ENCODE assay signal across 18 cellular contexts in genomic region chr2:146124741-146125140, GRCh38.
DNase-seq lines count a peak whose midpoint lies in the region; ATAC-seq and TF ChIP-seq lines count a peak whose summit lies in the region.
"Had no signal": no experiment of that assay in that cellular context is flagged by ENCODE, and none has a peak within 500 bp of the region (broad histone marks: within the 10 kb centered on the region; RNA-seq: fewer than 3 reads in every experiment).

No MANE protein-coding gene starts in this region.

- ATAC-seq in HG02678 (IDR thresholded peaks at IDR 0.05; ENCODE audit: unreplicated experiment) = no peak
- no peak for ATAC-seq in HG03175 (IDR thresholded peaks at IDR 0.05; ENCODE audit: unreplicated experiment)
- ATAC-seq: body of pancreas; left colon; Right ventricle myocardium inferior; stimulated activated memory B cell treated with anti-CD40 and anti-IgM and Interleukin-4, amounts not matched to agents 10 μg/mL and 1 μg/mL and 100 μg/mL, for 72 hours had no signal

- in situ Hi-C loops in mammary epithelial cell (cut with MboI; ENCODE audit: low sequenced_read_pairs in 2 of 2) = no loop called here

- TF ChIP-seq POLR2A in sigmoid colon (IDR thresholded peaks at IDR 0.05) = no peak

- DNase-seq in ELR (ENCODE audit: low read depth) = peak; percentile 62
- DNase-seq in NCI-H82 treated with DMSO at 0.1 percent for 48 hours (lab: John Stamatoyannopoulos, UW; ENCODE audit: unreplicated experiment) = peak; percentile 33
- DNase-seq in mammary epithelial cell = peak; percentile 21
- DNase-seq in mesenchymal stem cell = peak; percentile 16
- DNase-seq in sigmoid colon = no peak
- no peak for DNase-seq in DMS153 (lab: John Stamatoyannopoulos, UW)
- DNase-seq: activated CD4-positive, alpha-beta T cell treated with anti-CD3 and anti-CD28 coated beads, Interleukin-2, amount 50 U/mL, for 48 hours; body of pancreas; DND-41; effector CD8-positive, alpha-beta T cell; glutamatergic neuron; left colon; NCI-H510A treated with DMSO at 0.1 percent for 48 hours had no signal

- H3K9me3 ChIP-seq in mammary epithelial cell (replicated peaks; ENCODE audit: insufficient read depth, low read length) (no peaks in the 10 kb centered on the region), mesenchymal stem cell (ENCODE audit: control insufficient read depth, low read length) (no peaks in the 10 kb centered on the region), sigmoid colon (no peaks in the 10 kb centered on the region)
- H3K9me3 ChIP-seq: BLaER1 treated with 17β-estradiol and CSF1 and Interleukin-3, amounts not matched to agents 10 nM and 100 nM; body of pancreas had no signal

- no peaks in the 10 kb centered on the region for H3K4me1 ChIP-seq in mammary epithelial cell (ENCODE audit: insufficient read depth, low read length)
- H3K4me1 ChIP-seq in mesenchymal stem cell (ENCODE audit: control insufficient read depth, insufficient read depth, low read depth, low read length) = no peaks in the 10 kb centered on the region
- no peaks in the 10 kb centered on the region for H3K4me1 ChIP-seq in sigmoid colon
- H3K4me1 ChIP-seq: body of pancreas had no signal

- CTCF ChIA-PET in mammary epithelial cell (lab: Charles Lee; ENCODE audit: low non-redundant PET) = interaction anchor here (0.6 kb wide), 1 partner anchor 9 kb away, joined by 3 read pairs; no protein-coding TSS in a partner anchor

- WGBS in mammary epithelial cell (ENCODE audit: low coverage, missing lambda C conversion rate) = 17% methylated on average over 2 of the region's 2 CpGs
- no CpG with 5 or more reads among the region's 2 CpGs for WGBS in mesenchymal stem cell
- WGBS in sigmoid colon, 2 donors = 63 to 69% methylated on average over 2 of the region's 2 CpGs

- H2AFZ ChIP-seq in mammary epithelial cell (ENCODE audit: low read depth, low read length) (no peak overlapping the region), mesenchymal stem cell (ENCODE audit: low read depth, low read length) (no peak overlapping the region)

- no peak overlapping the region for H2BK120ac ChIP-seq in mesenchymal stem cell (ENCODE audit: low read depth, low read length)

- H3K27me3 ChIP-seq in mammary epithelial cell (ENCODE audit: insufficient read depth, low read length) (no peaks in the 10 kb centered on the region), mesenchymal stem cell (ENCODE audit: control insufficient read depth in 1 of 2, insufficient read depth in 1 of 2, low read length in 2 of 2) (no peaks in the 10 kb centered on the region), sigmoid colon (no peaks in the 10 kb centered on the region)
- H3K27me3 ChIP-seq: BLaER1 treated with 17β-estradiol and CSF1 and Interleukin-3, amounts not matched to agents 10 nM and 100 nM; body of pancreas had no signal

- H2BK5ac ChIP-seq in mesenchymal stem cell (ENCODE audit: low read depth, low read length, poor library complexity, severe bottlenecking) = no peak overlapping the region

- H3K27ac ChIP-seq in mammary epithelial cell (ENCODE audit: insufficient read depth, low read depth, low read length) (no peak overlapping the region), mesenchymal stem cell (ENCODE audit: low read length, poor library complexity, severe bottlenecking) (no peak overlapping the region), sigmoid colon (no peak overlapping the region)
- H3K27ac ChIP-seq: body of pancreas had no signal

- no peak overlapping the region for H3K23ac ChIP-seq in mesenchymal stem cell (ENCODE audit: low read length in 2 of 2)

- H3K18ac ChIP-seq in mesenchymal stem cell (ENCODE audit: low read depth in 1 of 2, low read length in 2 of 2) = no peak overlapping the region

- intact Hi-C loops in mammary epithelial cell (cut with micrococcal nuclease) (no loop called here), sigmoid colon (cut with DNase I) (no loop called here)

- no peak overlapping the region for H2BK15ac ChIP-seq in mesenchymal stem cell (ENCODE audit: low read depth, poor library complexity, severe bottlenecking)

- no peak overlapping the region for H3K9ac ChIP-seq in mammary epithelial cell (ENCODE audit: insufficient read depth, low read length)
- H3K9ac ChIP-seq in mesenchymal stem cell (ENCODE audit: low read length) = no peak overlapping the region
- H3K9ac ChIP-seq: BLaER1 treated with 17β-estradiol and CSF1 and Interleukin-3, amounts not matched to agents 10 nM and 100 nM had no signal

- no peak overlapping the region for H3K4ac ChIP-seq in mesenchymal stem cell (ENCODE audit: low read depth in 1 of 2, low read length in 2 of 2)

- H4K20me1 ChIP-seq in mammary epithelial cell (ENCODE audit: insufficient read depth, low read length) = no peaks in the 10 kb centered on the region
- H4K20me1 ChIP-seq: BLaER1 treated with 17β-estradiol and CSF1 and Interleukin-3, amounts not matched to agents 10 nM and 100 nM had no signal

- dilution Hi-C loops in mammary epithelial cell (cut with HindIII; ENCODE audit: low sequenced_read_pairs) = no loop called here

- no peak overlapping the region for H4K91ac ChIP-seq in mesenchymal stem cell (ENCODE audit: low read length)

- no peak overlapping the region for H3K14ac ChIP-seq in mesenchymal stem cell (ENCODE audit: low read length in 2 of 2)

- no peak overlapping the region for H4K8ac ChIP-seq in mesenchymal stem cell (ENCODE audit: low read length)

- no peak overlapping the region for H2AK5ac ChIP-seq in mesenchymal stem cell (ENCODE audit: low read length, severe bottlenecking)

- no peaks in the 10 kb centered on the region for H3K36me3 ChIP-seq in mammary epithelial cell (ENCODE audit: insufficient read depth, low read length)
- no peaks in the 10 kb centered on the region for H3K36me3 ChIP-seq in mesenchymal stem cell (ENCODE audit: control insufficient read depth in 1 of 2, insufficient read depth in 2 of 2, low read depth in 1 of 2, low read length in 2 of 2)
- no peaks in the 10 kb centered on the region for H3K36me3 ChIP-seq in sigmoid colon
- H3K36me3 ChIP-seq: BLaER1 treated with 17β-estradiol and CSF1 and Interleukin-3, amounts not matched to agents 10 nM and 100 nM had no signal

- H3K4me2 ChIP-seq in mammary epithelial cell (ENCODE audit: insufficient read depth, low read depth, low read length) (no peak overlapping the region), mesenchymal stem cell (ENCODE audit: low read length, poor library complexity, severe bottlenecking) (no peak overlapping the region)

- BruUV-seq in mammary epithelial cell (replicated peaks; lab: Mats Ljungman, UMichigan) = no TSS peak

- H3K79me1 ChIP-seq in mesenchymal stem cell (replicated peaks; ENCODE audit: low read length, poor library complexity, severe bottlenecking) = no peaks in the 10 kb centered on the region

- no peak overlapping the region for H2BK12ac ChIP-seq in mesenchymal stem cell (ENCODE audit: low read length in 2 of 2)

- no peaks in the 10 kb centered on the region for H3K79me2 ChIP-seq in mammary epithelial cell (ENCODE audit: insufficient read depth, low read length)

- TF ChIP-seq EP300 in sigmoid colon (IDR thresholded peaks at IDR 0.05) = no peak

- H3K4me3 ChIP-seq in mammary epithelial cell (replicated peaks in 1 of 3; ENCODE audit: insufficient read depth in 1 of 3, low read depth in 2 of 3, low read length in 3 of 3) (no peak overlapping the region), mesenchymal stem cell (ENCODE audit: insufficient read depth in 1 of 2, low read depth in 1 of 2, low read length in 2 of 2) (no peak overlapping the region), sigmoid colon (no peak overlapping the region)
- H3K4me3 ChIP-seq: BLaER1 treated with 17β-estradiol and CSF1 and Interleukin-3, amounts not matched to agents 10 nM and 100 nM; body of pancreas had no signal

- no peak for TF ChIP-seq CTCF in mammary epithelial cell (conservative IDR thresholded peaks at IDR 0.05 in 1 of 2, IDR thresholded peaks at IDR 0.05 in 1 of 2; ENCODE audit: extremely low read depth in 1 of 2, insufficient read depth in 1 of 2, low read depth in 1 of 2, low read length in 2 of 2)
- TF ChIP-seq CTCF in sigmoid colon (IDR thresholded peaks at IDR 0.05) = no peak

Comparison
In these comparisons a context has a peak if more than half of its experiments do, and no peak if none do; other contexts are left out.
1. DNase-seq: peak in ELR (single experiment), NCI-H82 treated with DMSO at 0.1 percent for 48 hours (single experiment), mammary epithelial cell (single experiment) and mesenchymal stem cell (single experiment); none in sigmoid colon (single experiment) and DMS153 (single experiment).